In the genomic region with DNA sequence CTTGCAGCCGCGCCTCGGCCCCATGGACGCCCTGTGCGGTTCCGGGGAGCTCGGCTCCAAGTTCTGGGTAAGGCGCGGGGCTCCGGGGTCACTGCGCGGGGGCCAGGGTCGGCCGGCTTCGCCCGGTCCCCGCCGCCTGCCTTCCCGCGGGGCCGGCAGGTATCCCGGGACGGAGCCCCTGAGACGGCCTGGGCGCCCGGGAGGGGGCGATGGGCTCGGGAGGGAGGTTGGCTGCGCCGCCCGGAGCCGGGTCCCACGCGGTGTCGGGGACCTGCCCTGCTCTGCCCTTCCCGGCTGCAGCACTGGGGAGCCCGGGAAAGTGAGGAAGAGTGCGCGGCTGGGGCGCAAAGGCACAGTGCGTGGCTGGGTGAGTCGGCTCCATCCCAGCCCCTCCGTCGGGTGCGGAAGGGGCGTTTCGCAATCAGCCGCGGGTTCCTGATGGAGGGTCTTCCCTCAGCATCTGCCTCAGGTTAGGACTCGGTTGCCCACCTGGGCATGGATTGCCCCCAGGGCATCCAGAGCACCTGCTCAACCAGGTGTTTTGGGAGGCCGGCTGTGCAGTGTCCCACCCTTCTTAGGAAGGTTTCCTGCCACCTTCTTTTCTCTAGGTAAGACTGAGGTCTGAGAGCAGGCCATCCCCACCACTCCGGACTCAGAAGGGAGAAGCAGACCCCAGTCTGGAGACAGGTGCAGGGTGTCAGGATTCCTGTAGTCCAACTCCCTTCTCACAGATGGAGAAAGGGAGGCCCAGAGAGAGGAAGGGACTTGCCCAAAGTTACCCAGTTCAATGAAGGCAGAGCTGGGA, we compare ENCODE assay signal across 10 cellular contexts. TPM values are rescaled to one million over a fixed set of nuclear protein-coding genes. Genes with fewer than 3 reads are reported as not detected.
DNase-seq lines count a peak whose midpoint lies in the region; ATAC-seq and TF ChIP-seq lines count a peak whose summit lies in the region.
"Had no signal": no experiment of that assay in that cellular context is flagged by ENCODE, and none has a peak within 500 bp of the region (broad histone marks: within the 10 kb centered on the region; RNA-seq: fewer than 3 reads in every experiment).

No MANE protein-coding gene starts in this region.

- H3K4me1 ChIP-seq in A673 (ENCODE audit: insufficient read depth, low read length, poor library complexity, severe bottlenecking) (peaks cover 35% of the 10 kb centered on the region), HUES64 (ENCODE audit: insufficient read depth, low read length) (peaks cover 4% of the 10 kb centered on the region; the same call in 1 of the 2 replicates), muscle layer of colon (ENCODE audit: insufficient read depth, low read length) (peaks cover 25% of the 10 kb centered on the region)

- ATAC-seq in GM18505 (IDR thresholded peaks at IDR 0.05; ENCODE audit: unreplicated experiment) (no peak), HG03135 (IDR thresholded peaks at IDR 0.05; ENCODE audit: unreplicated experiment) (no peak), GM18868 (IDR thresholded peaks at IDR 0.05; ENCODE audit: unreplicated experiment) (no peak)

- H3K4me3 ChIP-seq in A673 (ENCODE audit: low read depth, low read length, poor library complexity, severe bottlenecking) (peak overlapping the region; percentile 45), HUES64 (ENCODE audit: low read length) (peak overlapping the region; percentile 48), muscle layer of colon (ENCODE audit: low read depth in 1 of 2, low read length in 2 of 2) (peak overlapping the region; percentile 16 to 26)

- intact Hi-C loops in A673 (cut with micrococcal nuclease; ENCODE audit: unreplicated experiment), result no loop called here

- 5% methylated on average over 52 of the region's 52 CpGs for WGBS in HUES64

- no peak overlapping the region for H3K27ac ChIP-seq in A673 (ENCODE audit: low read depth, low read length, poor library complexity, severe bottlenecking)
- no peak overlapping the region for H3K27ac ChIP-seq in HUES64 (ENCODE audit: low read depth, low read length)
- H3K27ac ChIP-seq in muscle layer of colon (ENCODE audit: low read depth, low read length), result no peak overlapping the region

- DNase-seq in A673 (ENCODE audit: low spot score), result no peak
- peak; percentile 20 for DNase-seq in epidermal melanocyte (ENCODE audit: insufficient read length, low spot score)
- DNase-seq in inferior parietal cortex (ENCODE audit: extremely low spot score), result no peak
- DNase-seq: NCI-H82 had no signal

- H3K36me3 ChIP-seq in A673 (ENCODE audit: insufficient read depth, low read length, poor library complexity, severe bottlenecking), result no peaks in the 10 kb centered on the region
- no peaks in the 10 kb centered on the region for H3K36me3 ChIP-seq in HUES64 (ENCODE audit: insufficient read depth, low read length)
- no peaks in the 10 kb centered on the region for H3K36me3 ChIP-seq in muscle layer of colon (ENCODE audit: insufficient read depth, low read length)

- CTCF ChIA-PET in A673 (lab: Charles Lee), result no interaction called here

- no peak for TF ChIP-seq POLR2A in GM18505 (IDR thresholded peaks at IDR 0.05; ENCODE audit: borderline replicate concordance, extremely low read depth, insufficient read depth, insufficient read length)

- H3K27me3 ChIP-seq in A673 (replicated peaks; ENCODE audit: insufficient read depth, low read depth, low read length, poor library complexity) (no peaks in the 10 kb centered on the region), HUES64 (ENCODE audit: insufficient read depth, low read length) (peaks cover 57% of the 10 kb centered on the region), muscle layer of colon (ENCODE audit: control insufficient read depth in 1 of 2, insufficient read depth in 2 of 2, low read length in 2 of 2) (peaks cover 18 to 29% of the 10 kb centered on the region in 2 donors)

- no TSS peak for BruUV-seq in A673 (replicated peaks; lab: Mats Ljungman, UMichigan)

- H3K9ac ChIP-seq in HUES64 (ENCODE audit: low read depth, low read length) (peak overlapping the region; percentile 29), muscle layer of colon (ENCODE audit: low read length) (no peak overlapping the region)

- POLR2A ChIA-PET in A673 (lab: Charles Lee; ENCODE audit: low non-redundant PET), result no interaction called here

- H3K9me3 ChIP-seq in A673 (ENCODE audit: low read depth, low read length, poor library complexity, severe bottlenecking) (no peaks in the 10 kb centered on the region), HUES64 (ENCODE audit: insufficient read depth, low read depth, low read length) (no peaks in the 10 kb centered on the region), muscle layer of colon (ENCODE audit: low read length) (no peaks in the 10 kb centered on the region)

- no peak for TF ChIP-seq CTCF in A673 (conservative IDR thresholded peaks at IDR 0.05; ENCODE audit: low read depth, low read length)

RNA-seq across cellular contexts. Expression of gene ABCC3, which starts 0.4 kb away (rescaled TPM):
- total RNA-seq in A673 (2021), result 0.56 and 1.2 TPM in 2 replicates
- polyA plus RNA-seq in HUES64 (2013, experiment 1 of 2), result 0.30 TPM
- 0.13 TPM for polyA plus RNA-seq in HUES64 (2013, experiment 2 of 2)
- total RNA-seq: activated T-helper 2 cell treated with anti-CD3 and anti-CD28 coated beads, Interferon-gamma antibody, Interleukin-2, Interleukin-4, amounts not matched to agents 10 μg/mL and 5 μg/mL and 100 μg/mL, durations not matched to agents 14 hours and 24 hours and 36 hours had no signal
